Comparison of ENCODE assay signal across 20 cellular contexts in genomic region chr2:241941691-241942301, GRCh38.
DNase-seq lines count a peak whose midpoint lies in the region; ATAC-seq and FAIRE-seq lines count a peak whose summit lies in the region.
"Had no signal": no experiment of that assay in that cellular context is flagged by ENCODE, and none has a peak within 500 bp of the region (broad histone marks: within the 10 kb centered on the region; RNA-seq: fewer than 3 reads in every experiment).

No MANE protein-coding gene starts in this region.

- no peaks in the 10 kb centered on the region for H3K27me3 ChIP-seq in small intestine (ENCODE audit: control insufficient read depth in 2 of 2, insufficient read depth in 2 of 2, low read length in 2 of 2)
- H3K27me3 ChIP-seq: ovary had no signal

- H3K4me1 ChIP-seq in small intestine (ENCODE audit: control insufficient read depth in 2 of 2, insufficient read depth in 1 of 2, low read depth in 1 of 2, low read length in 1 of 2): no peaks in the 10 kb centered on the region
- H3K4me1 ChIP-seq: heart left ventricle had no signal

- intact Hi-C loops in left colon (cut with DNase I, micrococcal nuclease): no loop called here

- WGBS in small intestine, 3 donors: 52 to 59% (median 52%) methylated on average over 16 to 17 of the region's 17 CpGs

- H3K9me3 ChIP-seq in small intestine (ENCODE audit: control insufficient read depth, low read depth): no peaks in the 10 kb centered on the region
- H3K9me3 ChIP-seq: ovary had no signal

- no peak overlapping the region for H3K4me3 ChIP-seq in small intestine (ENCODE audit: low read depth in 1 of 2, low read length in 2 of 2)
- H3K4me3 ChIP-seq: heart left ventricle, ovary had no signal

- no peak for FAIRE-seq in small intestine (lab: Jason Lieb, UNC)
- FAIRE-seq: A204.1, islet of Langerhans had no signal

- peak; percentile 8 for DNase-seq in activated CD4-positive, CD25-positive, alpha-beta regulatory T cell treated with anti-CD3 and anti-CD28 coated beads, Interleukin-2, amount 50 U/mL, for 72 hours
- DNase-seq in activated CD4-positive, CD25-positive, alpha-beta regulatory T cell (lab: John Stamatoyannopoulos, UW): no peak
- peak; percentile 49 to 64 for DNase-seq in Kasumi-1 (lab: John Stamatoyannopoulos, UW)
- peak in 1 of 2 donors; percentile 28 for DNase-seq in left colon
- DNase-seq in small intestine: peak; percentile 29
- DNase-seq: activated CD4-positive, alpha-beta T cell treated with anti-CD3 and anti-CD28 coated beads for 1 hour; activated naive CD4-positive, alpha-beta T cell; CD4-positive, CD25-positive, alpha-beta regulatory T cell; cerebellar nuclear complex; effector memory CD4-positive, alpha-beta T cell; heart left ventricle; NCI-H2081; NCI-H510A treated with DMSO at 0.1 percent for 48 hours; ovary; T-helper 1 cell had no signal

- no peaks in the 10 kb centered on the region for H3K36me3 ChIP-seq in small intestine (ENCODE audit: control insufficient read depth in 2 of 2, insufficient read depth in 2 of 2, low read length in 2 of 2)
- H3K36me3 ChIP-seq: heart left ventricle, ovary had no signal

- H3K27ac ChIP-seq in small intestine (ENCODE audit: low read depth in 1 of 2, low read length in 1 of 2): no peak overlapping the region
- H3K27ac ChIP-seq: heart left ventricle, ovary had no signal

- ATAC-seq in left colon (peak; percentile 90), esophagus mucosa (no peak), HG03342 (IDR thresholded peaks at IDR 0.05; ENCODE audit: unreplicated experiment) (no peak), GM18511 (IDR thresholded peaks at IDR 0.05; ENCODE audit: unreplicated experiment) (no peak)
- ATAC-seq: heart left ventricle had no signal

Comparison
In these comparisons a context has a peak if more than half of its experiments do, and no peak if none do; other contexts are left out.
1. DNase-seq: peak in activated CD4-positive, CD25-positive, alpha-beta regulatory T cell treated with anti-CD3 and anti-CD28 coated beads, Interleukin-2, amount 50 U/mL, for 72 hours (single experiment), Kasumi-1 (2 of 2) and small intestine (single experiment); none in activated CD4-positive, CD25-positive, alpha-beta regulatory T cell (0 of 4).